1 cellular context compared by ENCODE assay signal in genomic region chr16:4618645-4619418, GRCh38.
TF ChIP-seq lines count a peak whose summit lies in the region.

No MANE protein-coding gene starts in this region.

TF ChIP-seq in HepG2, 621 proteins besides CTCF, POLR2A, EP300 and RAD21 (continued from another document and continues in another):
- no peak for TF ChIP-seq ZBTB39 (CRISPR knock-in tag; IDR thresholded peaks at IDR 0.05)
- TF ChIP-seq CEBPB (IDR thresholded peaks at IDR 0.05; ENCODE audit: borderline replicate concordance, low read depth, low read length), result no peak
- peak; percentile 57 for TF ChIP-seq ARID5B (CRISPR knock-in tag; IDR thresholded peaks at IDR 0.05)
- TF ChIP-seq ZNF83 (CRISPR knock-in tag; IDR thresholded peaks at IDR 0.05; ENCODE audit: borderline replicate concordance), result 0 out of 2 replicates have a peak, but pooled peaks have one; percentile 33
- no peak for TF ChIP-seq RAD51 (IDR thresholded peaks at IDR 0.05; ENCODE audit: borderline replicate concordance)
- no peak for TF ChIP-seq ZNF30 (CRISPR knock-in tag; IDR thresholded peaks at IDR 0.05)
- no peak for TF ChIP-seq ZNF564 (CRISPR knock-in tag; IDR thresholded peaks at IDR 0.05)
- peak; percentile 55; the same call in 1 of the 2 replicates for TF ChIP-seq HMGXB3 (CRISPR knock-in tag; IDR thresholded peaks at IDR 0.05; ENCODE audit: borderline replicate concordance)
- no peak for TF ChIP-seq ZFP1 (CRISPR knock-in tag; IDR thresholded peaks at IDR 0.05)
- TF ChIP-seq ZNF652 (CRISPR knock-in tag; IDR thresholded peaks at IDR 0.05; ENCODE audit: borderline replicate concordance, low read depth), result no peak
- no peak for TF ChIP-seq MAZ (IDR thresholded peaks at IDR 0.05; ENCODE audit: borderline replicate concordance, low read depth, low read length)
- peak; percentile 22; the same call in 1 of the 2 replicates for TF ChIP-seq MAZ (CRISPR knock-in tag; IDR thresholded peaks at IDR 0.05; ENCODE audit: low read depth)
- no peak for TF ChIP-seq ARID3A (IDR thresholded peaks at IDR 0.05; ENCODE audit: low read depth, low read length)
- TF ChIP-seq MLLT10 (CRISPR knock-in tag; IDR thresholded peaks at IDR 0.05), result no peak
- no peak for TF ChIP-seq HBP1 (CRISPR knock-in tag; IDR thresholded peaks at IDR 0.05; ENCODE audit: low read depth)
- no peak for TF ChIP-seq ZNF367 (CRISPR knock-in tag; IDR thresholded peaks at IDR 0.05; ENCODE audit: borderline replicate concordance)
- TF ChIP-seq HNF1B (CRISPR knock-in tag; IDR thresholded peaks at IDR 0.05), result peak; percentile 34; the same call in 1 of the 2 replicates
- TF ChIP-seq ZNF280B (CRISPR knock-in tag; IDR thresholded peaks at IDR 0.05; ENCODE audit: borderline replicate concordance), result peak; percentile 74; the same call in 1 of the 2 replicates
- no peak for TF ChIP-seq ZNF354B (CRISPR knock-in tag; IDR thresholded peaks at IDR 0.05)
- no peak for TF ChIP-seq SETDB1 (CRISPR knock-in tag; IDR thresholded peaks at IDR 0.05; ENCODE audit: borderline replicate concordance)
- TF ChIP-seq ZNF12 (CRISPR knock-in tag; IDR thresholded peaks at IDR 0.05), result no peak
- no peak for TF ChIP-seq ZFP41 (CRISPR knock-in tag; IDR thresholded peaks at IDR 0.05; ENCODE audit: borderline replicate concordance)
- TF ChIP-seq CBX2 (IDR thresholded peaks at IDR 0.05; ENCODE audit: low read depth, low read length), result no peak
- no peak for TF ChIP-seq CBX2 (CRISPR knock-in tag; IDR thresholded peaks at IDR 0.05; ENCODE audit: low read depth)
- TF ChIP-seq SP5 (CRISPR knock-in tag; IDR thresholded peaks at IDR 0.05; ENCODE audit: borderline replicate concordance, low read depth), result no peak
- TF ChIP-seq MEF2D (CRISPR knock-in tag; IDR thresholded peaks at IDR 0.05), result no peak
- no peak for TF ChIP-seq PRDM10 (CRISPR knock-in tag; IDR thresholded peaks at IDR 0.05; ENCODE audit: low read depth)
- TF ChIP-seq ZNF720 (CRISPR knock-in tag; IDR thresholded peaks at IDR 0.05), result no peak
- no peak for TF ChIP-seq PITX1 (CRISPR knock-in tag; IDR thresholded peaks at IDR 0.05)
- no peak for TF ChIP-seq MLXIP (CRISPR knock-in tag; IDR thresholded peaks at IDR 0.05; ENCODE audit: borderline replicate concordance)
